In genomic region chrX:138034136-138034535, GRCh38 we compare ENCODE assay signal across 14 cellular contexts.
DNase-seq lines count a peak whose midpoint lies in the region; ATAC-seq and TF ChIP-seq lines count a peak whose summit lies in the region.
"Had no signal": no experiment of that assay in that cellular context is flagged by ENCODE, and none has a peak within 500 bp of the region (broad histone marks: within the 10 kb centered on the region; RNA-seq: fewer than 3 reads in every experiment).

No MANE protein-coding gene starts in this region.

- H3K36me3 ChIP-seq in Panc1 (ENCODE audit: control insufficient read depth, insufficient read depth, low read length) (no peaks in the 10 kb centered on the region), stomach (no peaks in the 10 kb centered on the region)

- no peak for TF ChIP-seq POLR2A in stomach (IDR thresholded peaks at IDR 0.05)

- TF ChIP-seq CTCF in LNCaP clone FGC (IDR thresholded peaks at IDR 0.05; ENCODE audit: control insufficient read depth, extremely low read depth, insufficient read depth) (peak; percentile 54), Panc1 (IDR thresholded peaks at IDR 0.05) (peak; percentile 23; the same call in 1 of the 2 replicates), stomach (IDR thresholded peaks at IDR 0.05) (no peak), GM13976 (IDR thresholded peaks at IDR 0.05; ENCODE audit: borderline replicate concordance, control extremely low read depth, extremely low read depth, insufficient read depth, missing control alignments) (no peak)

- in situ Hi-C loops in Panc1 (cut with HindIII; ENCODE audit: low pct_unique_long_range_greater_than_20kb, low sequenced_read_pairs) = no loop called here
- in situ Hi-C loops in GM13976 (cut with MboI; ENCODE audit: low sequenced_read_pairs, unreplicated experiment) = no loop called here

- POLR2A ChIA-PET in Panc1 (lab: Charles Lee) = no interaction called here

- no peak overlapping the region for H3K4me3 ChIP-seq in LNCaP clone FGC (ENCODE audit: low read depth, low read length)
- no peak overlapping the region for H3K4me3 ChIP-seq in Panc1 (ENCODE audit: low read depth in 2 of 2, low read length in 2 of 2)
- H3K4me3 ChIP-seq in stomach = no peak overlapping the region
- H3K4me3 ChIP-seq: body of pancreas had no signal

- CTCF ChIA-PET in Panc1 (lab: Charles Lee) = no interaction called here

- no peak for ATAC-seq in Panc1
- ATAC-seq: activated CD8-positive, alpha-beta T cell treated with anti-CD3 and anti-CD28 coated beads, Interleukin-2, amount 10 ng/mL, durations not matched to agents 7 days and 5 days; body of pancreas; stimulated activated naive CD8-positive, alpha-beta T cell treated with anti-CD3 and anti-CD28 coated beads, Interleukin-15, Interleukin-2, amounts not matched to agents 100 U/mL and 50 U/mL, for 24 hours had no signal

- DNase-seq in DMS53 treated with DMSO at 0.1 percent for 48 hours (lab: John Stamatoyannopoulos, UW; ENCODE audit: unreplicated experiment) (peak; percentile 17), LNCaP clone FGC (ENCODE audit: low read depth) (no peak), Panc1 (ENCODE audit: low read depth, low spot score) (no peak), myocyte (ENCODE audit: low read depth) (peak; percentile 3), stomach (no peak), GM13976 (ENCODE audit: low spot score) (no peak), COLO829 (ENCODE audit: low spot score) (no peak)
- DNase-seq: activated CD8-positive, alpha-beta T cell treated with anti-CD3 and anti-CD28 coated beads, Interleukin-2, amount 10 ng/mL, durations not matched to agents 7 days and 5 days; activated gamma-delta T cell; body of pancreas; CD4-positive, alpha-beta memory T cell; NCI-H2171; stimulated activated naive CD8-positive, alpha-beta T cell treated with anti-CD3 and anti-CD28 coated beads, Interleukin-15, Interleukin-2, amounts not matched to agents 100 U/mL and 50 U/mL, for 24 hours had no signal

- H3K9me3 ChIP-seq in Panc1 (ENCODE audit: control insufficient read depth, insufficient read depth, low read depth, low read length) = no peaks in the 10 kb centered on the region
- H3K9me3 ChIP-seq in stomach = no peaks in the 10 kb centered on the region
- H3K9me3 ChIP-seq: body of pancreas had no signal

- intact Hi-C loops in Panc1 (cut with micrococcal nuclease; ENCODE audit: unreplicated experiment) = no loop called here
- intact Hi-C loops in stomach (cut with DNase I; ENCODE audit: low total_unique reads) = no loop called here

- H3K27ac ChIP-seq in Panc1 (ENCODE audit: low read length) (no peak overlapping the region), stomach (no peak overlapping the region)
- H3K27ac ChIP-seq: body of pancreas, KMS-11 had no signal

- H3K4me1 ChIP-seq in Panc1 (ENCODE audit: control insufficient read depth, insufficient read depth, low read length) (no peaks in the 10 kb centered on the region), stomach (no peaks in the 10 kb centered on the region)
- H3K4me1 ChIP-seq: body of pancreas had no signal

- H3K27me3 ChIP-seq in Panc1 (ENCODE audit: control insufficient read depth, insufficient read depth, low read length) = no peaks in the 10 kb centered on the region
- no peaks in the 10 kb centered on the region for H3K27me3 ChIP-seq in stomach
- H3K27me3 ChIP-seq: body of pancreas had no signal

- 6 to 40% (median 29%) methylated on average over 1 of the region's 1 CpG for WGBS in stomach, 5 donors

- TF ChIP-seq EP300 in stomach (IDR thresholded peaks at IDR 0.05) = no peak

- no TSS peak for BruUV-seq in Panc1 (replicated peaks; lab: Mats Ljungman, UMichigan)

Comparison
In these comparisons a context has a peak if more than half of its experiments do, and no peak if none do; other contexts are left out.
1. DNase-seq: peak in DMS53 treated with DMSO at 0.1 percent for 48 hours (single experiment) and myocyte (single experiment); none in LNCaP clone FGC (single experiment), Panc1 (single experiment), stomach (single experiment), GM13976 (single experiment) and COLO829 (single experiment).
2. CTCF ChIP-seq: peak in LNCaP clone FGC (single experiment) and Panc1 (single experiment); none in stomach (0 of 7) and GM13976 (single experiment).